ENCODE assay signal across 16 cellular contexts in genomic region chr18:42931501-42931900, GRCh38.
DNase-seq lines count a peak whose midpoint lies in the region; ATAC-seq, FAIRE-seq and TF ChIP-seq lines count a peak whose summit lies in the region.
"Had no signal": no experiment of that assay in that cellular context is flagged by ENCODE, and none has a peak within 500 bp of the region (broad histone marks: within the 10 kb centered on the region; RNA-seq: fewer than 3 reads in every experiment).

No MANE protein-coding gene starts in this region.

- no peak for TF ChIP-seq POLR2A in gastrocnemius medialis (IDR thresholded peaks at IDR 0.05)

- H3K27me3 ChIP-seq in gastrocnemius medialis (no peaks in the 10 kb centered on the region), upper lobe of right lung (no peaks in the 10 kb centered on the region)
- H3K27me3 ChIP-seq: foreskin keratinocyte had no signal

- no peak overlapping the region for H3K9ac ChIP-seq in kidney (ENCODE audit: low read length in 2 of 2)

- in situ Hi-C loops in gastrocnemius medialis (cut with MboI; ENCODE audit: low sequenced_read_pairs in 4 of 4): no loop called here

- H3K9me3 ChIP-seq in kidney (ENCODE audit: control insufficient read depth in 1 of 2, low read length in 2 of 2) (no peaks in the 10 kb centered on the region), gastrocnemius medialis (no peaks in the 10 kb centered on the region), upper lobe of right lung (no peaks in the 10 kb centered on the region)
- H3K9me3 ChIP-seq: Caco-2, mucosa of descending colon had no signal

- DNase-seq in HT1080 (ENCODE audit: low read depth) (peak; percentile 74), cerebellar cortex (ENCODE audit: low spot score) (peak; percentile 62), kidney (no peak), gastrocnemius medialis (no peak), upper lobe of right lung (no peak), NCI-H2171 treated with DMSO at 0.1 percent for 48 hours (lab: John Stamatoyannopoulos, UW) (no peak), GOT3 (lab: John Stamatoyannopoulos, UW) (no peak)
- DNase-seq: aorta; Caco-2; foreskin keratinocyte; HFFc6; NCI-H2227 treated with DMSO at 0.1 percent for 48 hours; stimulated activated CD4-positive, alpha-beta T cell treated with anti-CD3 and anti-CD28 coated beads, Interleukin-12 subunit alpha, Interleukin-12 subunit beta, amount 100 ng/mL, for 4 hours had no signal

- intact Hi-C loops in kidney (cut with DNase I): no loop called here
- intact Hi-C loops in gastrocnemius medialis (cut with DNase I; ENCODE audit: low total_unique reads): no loop called here
- intact Hi-C loops in upper lobe of right lung (cut with DNase I): no loop called here

- H3K27ac ChIP-seq in kidney (ENCODE audit: low read depth in 2 of 2, low read length in 2 of 2) (no peak overlapping the region), gastrocnemius medialis (peak overlapping the region in 3 of 4 donors; percentile 4 to 27 (median 7)), upper lobe of right lung (no peak overlapping the region)
- H3K27ac ChIP-seq: foreskin keratinocyte, RWPE1 had no signal

- ATAC-seq in gastrocnemius medialis: peak in 1 of 2 donors; percentile 83
- ATAC-seq in upper lobe of right lung: no peak
- ATAC-seq in HG03520 (IDR thresholded peaks at IDR 0.05; ENCODE audit: unreplicated experiment): no peak
- ATAC-seq: foreskin keratinocyte, mucosa of descending colon had no signal

- TF ChIP-seq CTCF in kidney (IDR thresholded peaks at IDR 0.05; ENCODE audit: borderline replicate concordance, extremely low read depth, insufficient read depth) (no peak), gastrocnemius medialis (IDR thresholded peaks at IDR 0.05 in 4 of 5, conservative IDR thresholded peaks at IDR 0.05 in 1 of 5) (no peak), upper lobe of right lung (IDR thresholded peaks at IDR 0.05) (no peak)

- no peak overlapping the region for H3K4me3 ChIP-seq in kidney (ENCODE audit: low read length in 2 of 2)
- no peak overlapping the region for H3K4me3 ChIP-seq in gastrocnemius medialis
- no peak overlapping the region for H3K4me3 ChIP-seq in upper lobe of right lung
- H3K4me3 ChIP-seq: mucosa of descending colon had no signal

- peak; percentile 29 for FAIRE-seq in kidney (lab: Jason Lieb, UNC)

- H3K36me3 ChIP-seq in kidney (ENCODE audit: control insufficient read depth in 1 of 2, insufficient read depth in 2 of 2, low read length in 2 of 2) (no peaks in the 10 kb centered on the region), gastrocnemius medialis (no peaks in the 10 kb centered on the region), upper lobe of right lung (no peaks in the 10 kb centered on the region)

- H3K4me1 ChIP-seq in kidney (ENCODE audit: control insufficient read depth in 1 of 2, insufficient read depth in 1 of 2, low read depth in 1 of 2, low read length in 2 of 2) (peaks cover 0 to 3% of the 10 kb centered on the region in 2 donors), gastrocnemius medialis (no peaks in the 10 kb centered on the region), upper lobe of right lung (peaks cover 7% of the 10 kb centered on the region)
- H3K4me1 ChIP-seq: Caco-2, foreskin keratinocyte had no signal

Comparison
In these comparisons a context has a peak if more than half of its experiments do, and no peak if none do; other contexts are left out.
1. DNase-seq: peak in HT1080 (single experiment) and cerebellar cortex (single experiment); none in kidney (single experiment), gastrocnemius medialis (0 of 2), upper lobe of right lung (single experiment), NCI-H2171 treated with DMSO at 0.1 percent for 48 hours (single experiment) and GOT3 (single experiment).
2. H3K27ac ChIP-seq: peak in gastrocnemius medialis (3 of 4); none in kidney (0 of 2) and upper lobe of right lung (single experiment).